13 cellular contexts compared by ENCODE assay signal in genomic region chr4:29081230-29081955, GRCh38.
DNase-seq lines count a peak whose midpoint lies in the region; ATAC-seq and TF ChIP-seq lines count a peak whose summit lies in the region.
"Had no signal": no experiment of that assay in that cellular context is flagged by ENCODE, and none has a peak within 500 bp of the region (broad histone marks: within the 10 kb centered on the region; RNA-seq: fewer than 3 reads in every experiment).

No MANE protein-coding gene starts in this region.

- no peaks in the 10 kb centered on the region for H3K9me2 ChIP-seq in SU-DHL-6 (replicated peaks; ENCODE audit: insufficient read depth, low read length)

- H3K9ac ChIP-seq in SU-DHL-6 (ENCODE audit: low read length) = no peak overlapping the region

- H3K9me3 ChIP-seq in SU-DHL-6 (ENCODE audit: insufficient read depth, low read length) = 0 out of 2 replicates have a peak, but pooled peaks cover 4% of the 10 kb centered on the region
- H3K9me3 ChIP-seq: psoas muscle, upper lobe of left lung had no signal

- H3F3A ChIP-seq in SU-DHL-6 (ENCODE audit: insufficient read depth) = no peaks in the 10 kb centered on the region

- H3K27me3 ChIP-seq in SU-DHL-6 (ENCODE audit: low read length) = no peaks in the 10 kb centered on the region
- H3K27me3 ChIP-seq: upper lobe of left lung had no signal

- no peak for ATAC-seq in GM21367 (IDR thresholded peaks at IDR 0.05; ENCODE audit: unreplicated experiment)
- ATAC-seq: esophagus mucosa, K562, psoas muscle had no signal

- no peaks in the 10 kb centered on the region for H3K36me3 ChIP-seq in SU-DHL-6 (ENCODE audit: low read length)
- H3K36me3 ChIP-seq: upper lobe of left lung had no signal

- no peak overlapping the region for H3K27ac ChIP-seq in SU-DHL-6 (ENCODE audit: low read depth, low read length)
- H3K27ac ChIP-seq: psoas muscle, upper lobe of left lung had no signal

- H3K79me2 ChIP-seq in SU-DHL-6 (ENCODE audit: insufficient read depth, low read length) = no peaks in the 10 kb centered on the region

- no peak overlapping the region for H3K4me3 ChIP-seq in SU-DHL-6 (ENCODE audit: insufficient read depth, low read length, poor library complexity, severe bottlenecking)
- H3K4me3 ChIP-seq: K562, psoas muscle, upper lobe of left lung had no signal

- H3K4me2 ChIP-seq in SU-DHL-6 (ENCODE audit: low read depth, low read length, poor library complexity, severe bottlenecking) = no peak overlapping the region

- peak; percentile 12 for DNase-seq in COR-L47 (lab: John Stamatoyannopoulos, UW)
- peak; percentile 18 for DNase-seq in globus pallidus (ENCODE audit: low spot score)
- no peak for DNase-seq in activated effector memory CD4-positive, alpha-beta T cell treated with anti-CD3 and anti-CD28 coated beads, Interleukin-2, amount 50 U/mL, for 16 hours
- no peak for DNase-seq in central memory CD4-positive, alpha-beta T cell
- DNase-seq in kidney glomerular epithelial cell (lab: John Stamatoyannopoulos, UW) = no peak
- DNase-seq: activated CD4-positive, CD25-positive, alpha-beta regulatory T cell treated with anti-CD3 and anti-CD28 coated beads, Interleukin-2, amount 50 U/mL, for 72 hours; psoas muscle; upper lobe of left lung had no signal

- peak; percentile 70 for TF ChIP-seq CTCF in LNCAP (IDR thresholded peaks at IDR 0.05)
- peak; percentile 20 for TF ChIP-seq CTCF in SU-DHL-6 (IDR thresholded peaks at IDR 0.05; ENCODE audit: insufficient read depth, low read length, poor library complexity, severe bottlenecking)

- H2AFZ ChIP-seq in SU-DHL-6 (ENCODE audit: low read depth, low read length, severe bottlenecking) = peak overlapping the region; percentile 61

- H4K20me1 ChIP-seq in SU-DHL-6 (ENCODE audit: low read depth, low read length) = no peaks in the 10 kb centered on the region

Comparison
In these comparisons a context has a peak if more than half of its experiments do, and no peak if none do; other contexts are left out.
1. DNase-seq: peak in COR-L47 (single experiment) and globus pallidus (single experiment); none in activated effector memory CD4-positive, alpha-beta T cell treated with anti-CD3 and anti-CD28 coated beads, Interleukin-2, amount 50 U/mL, for 16 hours (single experiment), central memory CD4-positive, alpha-beta T cell (single experiment) and kidney glomerular epithelial cell (single experiment).